26 cellular contexts compared by ENCODE assay signal in genomic region chr20:2837561-2837960, GRCh38. TPM values are rescaled to one million over a fixed set of nuclear protein-coding genes. Genes with fewer than 3 reads are reported as not detected.
"Had no signal": no experiment of that assay in that cellular context is flagged by ENCODE, and none has a peak within 500 bp of the region (broad histone marks: within the 10 kb centered on the region; RNA-seq: fewer than 3 reads in every experiment).

No MANE protein-coding gene starts in this region.

- H3K36me3 ChIP-seq: gastrocnemius medialis had no signal

- H3K4me3 Mint-ChIP-seq: activated naive CD4-positive, alpha-beta T cell treated with anti-CD3 and anti-CD28 coated beads for 36 hours; activated naive CD8-positive, alpha-beta T cell treated with anti-CD3 and anti-CD28 coated beads, Interleukin-2, amount 50 U/mL, for 24 hours had no signal

- H3K9me3 Mint-ChIP-seq: activated naive CD4-positive, alpha-beta T cell treated with anti-CD3 and anti-CD28 coated beads for 36 hours; activated naive CD8-positive, alpha-beta T cell treated with anti-CD3 and anti-CD28 coated beads, Interleukin-2, amount 50 U/mL, for 24 hours; activated T-cell treated with anti-CD3 and anti-CD28 coated beads, Interleukin-2, amount 50 U/mL, for 4 hours; natural killer cell; stimulated activated naive CD8-positive, alpha-beta T cell treated with anti-CD3 and anti-CD28 coated beads, Interleukin-15, amount 100 ng/mL, for 72 hours had no signal

- H3K9ac ChIP-seq: parathyroid adenoma had no signal

- H2AFZ ChIP-seq: parathyroid adenoma had no signal

- H3K9me3 ChIP-seq: body of pancreas, esophagus muscularis mucosa, gastrocnemius medialis, left ventricle myocardium inferior, tibial nerve, vagina had no signal

- ATAC-seq: activated naive CD8-positive, alpha-beta T cell treated with anti-CD3 and anti-CD28 coated beads, Interleukin-2, amount 50 U/mL, for 24 hours; activated T-cell treated with anti-CD3 and anti-CD28 coated beads, Interleukin-2, amount 50 U/mL, for 4 hours; body of pancreas; gastrocnemius medialis; natural killer cell; right cardiac atrium; stimulated activated naive CD8-positive, alpha-beta T cell treated with anti-CD3 and anti-CD28 coated beads, Interleukin-15, amount 100 ng/mL, for 72 hours had no signal

- H3K27me3 Mint-ChIP-seq: activated naive CD8-positive, alpha-beta T cell treated with anti-CD3 and anti-CD28 coated beads, Interleukin-2, amount 50 U/mL, for 24 hours; stimulated activated naive CD8-positive, alpha-beta T cell treated with anti-CD3 and anti-CD28 coated beads, Interleukin-15, amount 100 ng/mL, for 72 hours had no signal

- DNase-seq: activated CD8-positive, alpha-beta memory T cell treated with anti-CD3 and anti-CD28 coated beads, Interleukin-2, amount 50 U/mL, for 4 hours; activated naive CD4-positive, alpha-beta T cell treated with anti-CD3 and anti-CD28 coated beads for 36 hours; activated naive CD8-positive, alpha-beta T cell treated with anti-CD3 and anti-CD28 coated beads, Interleukin-2, amount 50 U/mL, for 24 hours; activated T-cell treated with anti-CD3 and anti-CD28 coated beads, Interleukin-2, amount 50 U/mL, for 4 hours; body of pancreas; dorsolateral prefrontal cortex; gastrocnemius medialis; hippocampal formation; left ventricle myocardium inferior; midbrain; natural killer cell; right cardiac atrium; stimulated activated CD4-positive, alpha-beta T cell treated with anti-CD3 and anti-CD28 coated beads, Interleukin-12 subunit alpha, Interleukin-12 subunit beta, amount 100 ng/mL, for 4 hours; stimulated activated CD4-positive, alpha-beta T cell treated with anti-CD3 and anti-CD28 coated beads, Interleukin-4, amount 100 ng/mL, for 4 hours; stimulated activated naive CD8-positive, alpha-beta T cell treated with anti-CD3 and anti-CD28 coated beads, Interleukin-15, amount 100 ng/mL, for 72 hours; T-helper 1 cell; T-helper 9 cell had no signal

- H3K27ac Mint-ChIP-seq: activated naive CD4-positive, alpha-beta T cell treated with anti-CD3 and anti-CD28 coated beads for 36 hours; activated naive CD8-positive, alpha-beta T cell treated with anti-CD3 and anti-CD28 coated beads, Interleukin-2, amount 50 U/mL, for 24 hours; activated T-helper 2 cell treated with anti-CD3 and anti-CD28 coated beads, Interferon-gamma antibody, Interleukin-2, Interleukin-4, amounts not matched to agents 10 μg/mL and 5 μg/mL and 100 μg/mL, durations not matched to agents 14 hours and 24 hours and 36 hours; natural killer cell had no signal

- H3K27me3 ChIP-seq: body of pancreas, cardiac muscle cell, dorsolateral prefrontal cortex, esophagus muscularis mucosa, gastrocnemius medialis, tibial nerve, vagina had no signal

- H3K27ac ChIP-seq: body of pancreas, cardiac muscle cell, dorsolateral prefrontal cortex, esophagus muscularis mucosa, gastrocnemius medialis, left ventricle myocardium inferior, parathyroid adenoma, tibial nerve, vagina had no signal

- H3K36me3 Mint-ChIP-seq: natural killer cell had no signal

- H3K4me3 ChIP-seq: body of pancreas, cardiac muscle cell, dorsolateral prefrontal cortex, esophagus muscularis mucosa, gastrocnemius medialis, left ventricle myocardium inferior, tibial nerve, vagina had no signal

RNA-seq across cellular contexts. Expression of gene TMEM239, which starts 21.4 kb away (rescaled TPM):
- total RNA-seq: activated naive CD4-positive, alpha-beta T cell treated with anti-CD3 and anti-CD28 coated beads for 36 hours; activated T-cell treated with anti-CD3 and anti-CD28 coated beads, Interleukin-2, amount 50 U/mL, for 4 hours; activated T-helper 2 cell treated with anti-CD3 and anti-CD28 coated beads, Interferon-gamma antibody, Interleukin-2, Interleukin-4, amounts not matched to agents 10 μg/mL and 5 μg/mL and 100 μg/mL, durations not matched to agents 14 hours and 24 hours and 36 hours; body of pancreas; cardiac muscle cell; dorsolateral prefrontal cortex; esophagus muscularis mucosa; gastrocnemius medialis; left ventricle myocardium inferior; lung microvascular endothelial cell; natural killer cell; pulmonary artery endothelial cell; right cardiac atrium; skeletal muscle tissue; tibial nerve; vagina had no signal
- polyA plus RNA-seq: right cardiac atrium had no signal

RNA-seq across cellular contexts. Expression of gene C20orf141, which starts 22.8 kb away (rescaled TPM):
- total RNA-seq: activated naive CD4-positive, alpha-beta T cell treated with anti-CD3 and anti-CD28 coated beads for 36 hours; activated T-cell treated with anti-CD3 and anti-CD28 coated beads, Interleukin-2, amount 50 U/mL, for 4 hours; activated T-helper 2 cell treated with anti-CD3 and anti-CD28 coated beads, Interferon-gamma antibody, Interleukin-2, Interleukin-4, amounts not matched to agents 10 μg/mL and 5 μg/mL and 100 μg/mL, durations not matched to agents 14 hours and 24 hours and 36 hours; body of pancreas; cardiac muscle cell; dorsolateral prefrontal cortex; esophagus muscularis mucosa; gastrocnemius medialis; left ventricle myocardium inferior; lung microvascular endothelial cell; natural killer cell; pulmonary artery endothelial cell; right cardiac atrium; skeletal muscle tissue; tibial nerve; vagina had no signal
- polyA plus RNA-seq: cardiac muscle cell, right cardiac atrium had no signal
